ENCODE assay signal across 26 cellular contexts in genomic region chr7:108789451-108789850, GRCh38.
"Had no signal": no experiment of that assay in that cellular context is flagged by ENCODE, and none has a peak within 500 bp of the region (broad histone marks: within the 10 kb centered on the region; RNA-seq: fewer than 3 reads in every experiment).

No MANE protein-coding gene starts in this region.

- H3K36me3 ChIP-seq: colonic mucosa, esophagus squamous epithelium, gastroesophageal sphincter, heart left ventricle, left lung, lower lobe of right lung had no signal

- DNase-seq: colonic mucosa; cortex of kidney; effector CD8-positive, alpha-beta T cell; effector memory CD8-positive, alpha-beta T cell; endodermal cell; erythroblast; esophagus squamous epithelium; foreskin fibroblast; foreskin melanocyte; heart left ventricle; hypothalamus; immature natural killer cell; islet precursor cell; left cardiac atrium; left lung; left ventricle myocardium superior; lower lobe of right lung; mesenchymal stem cell; mucosa of descending colon; naive B cell; naive thymus-derived CD8-positive, alpha-beta T cell had no signal

- H3K27me3 ChIP-seq: colonic mucosa, esophagus squamous epithelium, gastroesophageal sphincter, heart left ventricle, hepatocyte, left lung had no signal

- H3K4me3 ChIP-seq: colonic mucosa, esophagus squamous epithelium, gastroesophageal sphincter, heart left ventricle, hepatocyte, left lung, lower lobe of right lung, mucosa of descending colon had no signal

- H3K9me3 ChIP-seq: colonic mucosa had no signal

- FAIRE-seq: endometrium had no signal

- H3K27ac ChIP-seq: colonic mucosa, epithelial cell of prostate, esophagus squamous epithelium, gastroesophageal sphincter, heart left ventricle, hepatocyte, left lung, lower lobe of right lung had no signal

- H3K4me2 ChIP-seq: hepatocyte had no signal

- H2AFZ ChIP-seq: hepatocyte had no signal

- H3K79me2 ChIP-seq: hepatocyte had no signal

- ATAC-seq: effector memory CD8-positive, alpha-beta T cell; esophagus mucosa; gastroesophageal sphincter; heart left ventricle; left cardiac atrium; left lung; left ventricle myocardium superior; lower lobe of right lung; mucosa of descending colon; naive thymus-derived CD8-positive, alpha-beta T cell had no signal

- H3K4me1 ChIP-seq: colonic mucosa, esophagus squamous epithelium, gastroesophageal sphincter, heart left ventricle, left lung, lower lobe of right lung had no signal
